ENCODE assay signal across 24 cellular contexts in the genomic region with DNA sequence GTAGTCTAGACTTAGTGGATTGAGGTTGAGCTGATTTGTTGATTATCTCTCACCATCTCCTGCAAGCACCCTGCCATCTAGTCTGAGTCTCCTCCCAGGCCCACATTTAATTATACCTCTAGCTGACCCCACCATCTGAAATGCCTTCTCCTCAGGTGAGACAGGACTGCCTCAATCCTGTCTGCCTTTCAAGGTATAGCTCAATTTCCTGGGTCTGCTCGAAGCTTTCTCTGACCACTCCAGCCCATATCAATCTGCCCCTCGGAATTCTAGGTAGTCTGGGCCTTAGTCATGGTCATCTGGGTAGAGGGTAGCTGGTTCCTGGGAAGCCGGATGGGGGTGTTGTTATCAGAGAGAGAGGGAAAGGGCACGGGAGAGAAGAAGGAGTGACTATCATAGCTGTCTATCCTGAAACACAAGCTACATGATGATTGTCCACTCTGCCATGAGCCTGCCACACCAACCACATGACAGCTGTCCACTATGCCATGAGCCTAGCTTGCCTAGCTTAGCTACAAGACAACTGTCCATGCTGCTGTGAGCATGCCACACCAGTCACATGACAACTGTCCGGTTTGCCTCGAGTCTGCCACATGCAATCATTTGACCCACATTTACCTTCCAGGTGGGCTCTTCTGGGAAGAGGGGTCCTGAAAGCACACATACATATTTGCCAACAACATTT. TPM values are rescaled to one million over a fixed set of nuclear protein-coding genes. Genes with fewer than 3 reads are reported as not detected.
"Had no signal": no experiment of that assay in that cellular context is flagged by ENCODE, and none has a peak within 500 bp of the region (broad histone marks: within the 10 kb centered on the region; RNA-seq: fewer than 3 reads in every experiment).

No MANE protein-coding gene starts in this region.

- DNase-seq: hippocampal formation; immature natural killer cell; left ventricle myocardium inferior; midbrain; mucosa of descending colon; naive thymus-derived CD8-positive, alpha-beta T cell; nucleus accumbens; pancreas; posterior cingulate gyrus; retina; right cardiac atrium; small intestine; spleen; stimulated activated CD4-positive, alpha-beta T cell treated with anti-CD3 and anti-CD28 coated beads, Interleukin-4, amount 100 ng/mL, for 24 hours; stimulated activated naive CD4-positive, alpha-beta T cell; tibial artery had no signal

- H3K9me3 ChIP-seq: left ventricle myocardium inferior, mucosa of descending colon, pancreas, prostate gland, spleen, suprapubic skin, thoracic aorta, tibial artery had no signal

- ATAC-seq: mucosa of descending colon; naive thymus-derived CD8-positive, alpha-beta T cell; pancreas; right cardiac atrium; sciatic nerve; stimulated activated effector memory CD8-positive, alpha-beta T cell treated with anti-CD3 and anti-CD28 coated beads, Interleukin-12 subunit alpha, Interleukin-12 subunit beta, amount 100 ng/mL, for 72 hours had no signal

- H3K27me3 ChIP-seq: pancreas, spleen, suprapubic skin, tibial artery had no signal

- H3K4me3 ChIP-seq: left ventricle myocardium inferior, lung, mucosa of descending colon, pancreas, prostate gland, spleen, suprapubic skin, thoracic aorta, tibial artery had no signal

- FAIRE-seq: islet of Langerhans, pancreas, small intestine had no signal

- H3K36me3 ChIP-seq: left ventricle myocardium inferior, pancreas, prostate gland, spleen, suprapubic skin, thoracic aorta, tibial artery had no signal

- H3K27ac ChIP-seq: left ventricle myocardium inferior, pancreas, prostate gland, spleen, suprapubic skin, thoracic aorta, tibial artery had no signal

- H3K4me1 ChIP-seq: left ventricle myocardium inferior, pancreas, prostate gland, spleen, suprapubic skin, tibial artery had no signal

RNA-seq across cellular contexts. Expression of gene NOS2, which starts 58.4 kb away (rescaled TPM):
- total RNA-seq: osteoblast, thoracic aorta had no signal
- polyA plus RNA-seq: immature natural killer cell had no signal
